8 cellular contexts compared by ENCODE assay signal in genomic region chr15:74635228-74635627, GRCh38. TPM values are rescaled to one million over a fixed set of nuclear protein-coding genes. Genes with fewer than 3 reads are reported as not detected.
DNase-seq lines count a peak whose midpoint lies in the region; ATAC-seq and TF ChIP-seq lines count a peak whose summit lies in the region.

No MANE protein-coding gene starts in this region.

- no peak for ATAC-seq in HG03097 (IDR thresholded peaks at IDR 0.05; ENCODE audit: low FRiP score, unreplicated experiment)

- H3K4me3 ChIP-seq in MG63 (no peak overlapping the region), astrocyte of the spinal cord (ENCODE audit: low read depth, low read length) (no peak overlapping the region)

- TF ChIP-seq CTCF in astrocyte of the spinal cord (IDR thresholded peaks at IDR 0.05; ENCODE audit: low read depth, low read length): peak; percentile 88

- no peaks in the 10 kb centered on the region for H3K9me3 ChIP-seq in MG63

- H3K36me3 ChIP-seq in MG63: peaks cover 71% of the 10 kb centered on the region

- peak; percentile 68 to 71 for DNase-seq in NCI-H2081 (lab: John Stamatoyannopoulos, UW)
- no peak for DNase-seq in NCI-H2081 treated with DMSO at 0.1 percent for 48 hours (lab: John Stamatoyannopoulos, UW)
- peak; percentile 40 for DNase-seq in MG63
- peak; percentile 72 for DNase-seq in UCSD-AML1 (lab: John Stamatoyannopoulos, UW; ENCODE audit: unreplicated experiment)
- peak; percentile 55 for DNase-seq in astrocyte of the spinal cord (ENCODE audit: low read depth, low spot score)
- DNase-seq in inferior parietal cortex (ENCODE audit: extremely low spot score): peak; percentile 87
- peak; percentile 39 to 56 for DNase-seq in stimulated activated CD4-positive, alpha-beta T cell treated with anti-CD3 and anti-CD28 coated beads, Interleukin-1b, Interleukin-23, amount 100 ng/mL, for 1 hour (ENCODE audit: low read depth in 2 of 2)

- in situ Hi-C loops in astrocyte of the spinal cord (cut with HindIII; ENCODE audit: low sequenced_read_pairs): no loop called here

- no peaks in the 10 kb centered on the region for H3K27me3 ChIP-seq in MG63

RNA-seq across cellular contexts. Expression of gene CLK3, which starts 19.6 kb away (rescaled TPM):
- total RNA-seq in MG63 (2014; rRNA removed; shearing (Covaris generic); ENCODE audit: low replicate concordance): 17.5 and 18.8 TPM in 2 replicates
